ENCODE assay signal across 17 cellular contexts in the genomic region with DNA sequence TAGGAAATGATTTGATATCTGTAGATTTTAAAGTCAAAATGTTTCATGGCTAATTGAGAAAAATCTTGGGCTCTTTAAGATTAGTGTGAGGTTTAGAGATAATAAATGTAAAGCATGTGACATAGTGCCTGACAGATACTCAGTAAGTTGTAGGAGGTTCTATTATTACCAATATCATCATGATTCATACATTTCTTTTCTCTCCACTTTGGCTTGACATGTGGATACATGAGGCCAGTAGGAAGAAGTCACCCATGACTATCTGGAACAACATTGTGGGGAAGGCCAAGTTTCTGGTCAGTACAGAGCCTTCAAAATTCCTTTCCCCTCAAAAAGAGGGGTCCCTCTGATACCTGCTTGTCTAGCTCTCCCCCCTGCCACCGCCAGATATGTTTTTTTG.
A peak's percentile ranks its signal among the peaks of the same experiment; 100 is the strongest.
DNase-seq lines count a peak whose midpoint lies in the region; ATAC-seq and TF ChIP-seq lines count a peak whose summit lies in the region.
"Had no signal": no experiment of that assay in that cellular context is flagged by ENCODE, and none has a peak within 500 bp of the region (broad histone marks: within the 10 kb centered on the region; RNA-seq: fewer than 3 reads in every experiment).

No MANE protein-coding gene starts in this region.

- no peaks in the 10 kb centered on the region for H3K4me1 Mint-ChIP-seq in endothelial cell (ENCODE audit: unreplicated experiment)

- H3K36me3 Mint-ChIP-seq in endothelial cell (ENCODE audit: low read depth, unreplicated experiment): no peaks in the 10 kb centered on the region
- H3K36me3 Mint-ChIP-seq: CD8-positive, alpha-beta T cell had no signal

- no peaks in the 10 kb centered on the region for H3K9me3 Mint-ChIP-seq in endothelial cell (ENCODE audit: unreplicated experiment)
- H3K9me3 Mint-ChIP-seq: CD8-positive, alpha-beta T cell had no signal

- WGBS in mesenchymal stem cell: 100% methylated on average over 1 of the region's 1 CpG
- WGBS in esophagus squamous epithelium, 2 donors: 90 to 100% methylated on average over 1 of the region's 1 CpG
- no CpG with 5 or more reads among the region's 1 CpG for WGBS in neuronal stem cell (ENCODE audit: extremely low coverage in 2 of 2, insufficient read length in 2 of 2, insufficient replicate concordance in 1 of 2), 2 donors

- H4K91ac ChIP-seq in mesenchymal stem cell (ENCODE audit: low read length) (no peak overlapping the region), neuronal stem cell (ENCODE audit: low read depth, low read length, poor library complexity) (no peak overlapping the region)

- TF ChIP-seq CTCF in RWPE2 (IDR thresholded peaks at IDR 0.05; ENCODE audit: poor library complexity, severe bottlenecking) (no peak), epithelial cell of esophagus (IDR thresholded peaks at IDR 0.05; ENCODE audit: insufficient read depth, low read depth, low read length, missing control alignments) (no peak), esophagus squamous epithelium (IDR thresholded peaks at IDR 0.05) (no peak), endothelial cell (IDR thresholded peaks at IDR 0.05; ENCODE audit: unreplicated experiment) (no peak)

- H3K27me3 Mint-ChIP-seq in endothelial cell (ENCODE audit: unreplicated experiment): no peaks in the 10 kb centered on the region

- no peak overlapping the region for H2BK5ac ChIP-seq in mesenchymal stem cell (ENCODE audit: low read depth, low read length, poor library complexity, severe bottlenecking)
- H2BK5ac ChIP-seq in neuronal stem cell (ENCODE audit: low read length): no peak overlapping the region

- H4K8ac ChIP-seq in mesenchymal stem cell (ENCODE audit: low read length) (no peak overlapping the region), neuronal stem cell (ENCODE audit: low read depth, low read length) (no peak overlapping the region)

- intact Hi-C loops in esophagus squamous epithelium (cut with DNase I): no loop called here

- no peaks in the 10 kb centered on the region for H3K27me3 ChIP-seq in RWPE2 (ENCODE audit: insufficient read depth, poor library complexity, severe bottlenecking)
- no peaks in the 10 kb centered on the region for H3K27me3 ChIP-seq in mesenchymal stem cell (ENCODE audit: control insufficient read depth in 1 of 2, insufficient read depth in 1 of 2, low read length in 2 of 2)
- no peaks in the 10 kb centered on the region for H3K27me3 ChIP-seq in esophagus squamous epithelium
- H3K27me3 ChIP-seq in neuronal stem cell (ENCODE audit: control insufficient read depth in 3 of 3, insufficient read depth in 3 of 3, low read depth in 1 of 3, low read length in 3 of 3): no peaks in the 10 kb centered on the region

- H3K4ac ChIP-seq in mesenchymal stem cell (ENCODE audit: low read depth in 1 of 2, low read length in 2 of 2) (no peak overlapping the region), neuronal stem cell (ENCODE audit: low read length) (no peak overlapping the region)

- H3K27ac Mint-ChIP-seq in endothelial cell (ENCODE audit: unreplicated experiment): no peak overlapping the region
- H3K27ac Mint-ChIP-seq: CD8-positive, alpha-beta T cell had no signal

- H2AFZ ChIP-seq in mesenchymal stem cell (ENCODE audit: low read depth, low read length): no peak overlapping the region
- no peak overlapping the region for H2AFZ ChIP-seq in neuronal stem cell (ENCODE audit: low read length)

- TF ChIP-seq POLR2A in esophagus squamous epithelium (IDR thresholded peaks at IDR 0.05): no peak

- DNase-seq in Caki2 (ENCODE audit: low read depth): peak; percentile 35
- DNase-seq in RWPE2 (ENCODE audit: low spot score): no peak
- peak; percentile 74 for DNase-seq in epithelial cell of esophagus (ENCODE audit: low read depth)
- DNase-seq in mesenchymal stem cell: no peak
- DNase-seq in esophagus squamous epithelium (lab: John Stamatoyannopoulos, UW): no peak
- DNase-seq in endothelial cell (ENCODE audit: low spot score): no peak
- no peak for DNase-seq in neuronal stem cell (ENCODE audit: low spot score)
- DNase-seq: CD8-positive, alpha-beta T cell; GOT3; NCI-H1105 treated with DMSO at 0.1 percent for 48 hours; NCI-H1694; NCI-H2081 treated with DMSO at 0.1 percent for 48 hours; NK-92 treated with Interleukin-12 subunit alpha and Interleukin-12 subunit beta, amount 100 ng/mL, for 24 hours had no signal

- no peak overlapping the region for H2BK120ac ChIP-seq in mesenchymal stem cell (ENCODE audit: low read depth, low read length)
- no peak overlapping the region for H2BK120ac ChIP-seq in neuronal stem cell (ENCODE audit: low read depth, low read length)

- H3K36me3 ChIP-seq in RWPE2 (ENCODE audit: low read depth): no peaks in the 10 kb centered on the region
- H3K36me3 ChIP-seq in mesenchymal stem cell (ENCODE audit: control insufficient read depth in 1 of 2, insufficient read depth in 2 of 2, low read depth in 1 of 2, low read length in 2 of 2): no peaks in the 10 kb centered on the region
- H3K36me3 ChIP-seq in esophagus squamous epithelium: no peaks in the 10 kb centered on the region
- no peaks in the 10 kb centered on the region for H3K36me3 ChIP-seq in neuronal stem cell (replicated peaks in 1 of 2; ENCODE audit: control insufficient read depth in 2 of 2, insufficient read depth in 2 of 2, low read length in 2 of 2)
- H3K36me3 ChIP-seq: BLaER1 treated with 17β-estradiol and CSF1 and Interleukin-3, amounts not matched to agents 10 nM and 100 nM had no signal

- H3K23ac ChIP-seq in mesenchymal stem cell (ENCODE audit: low read length in 2 of 2): no peak overlapping the region
- H3K23ac ChIP-seq in neuronal stem cell (ENCODE audit: low read depth, low read length, poor library complexity): no peak overlapping the region

- no peak overlapping the region for H3K4me3 Mint-ChIP-seq in endothelial cell (ENCODE audit: unreplicated experiment)
- H3K4me3 Mint-ChIP-seq: CD8-positive, alpha-beta T cell had no signal

- H3K9ac ChIP-seq in mesenchymal stem cell (ENCODE audit: low read length) (peak overlapping the region; percentile 6), neuronal stem cell (ENCODE audit: low read depth, low read length, poor library complexity) (no peak overlapping the region)
- H3K9ac ChIP-seq: BLaER1 treated with 17β-estradiol and CSF1 and Interleukin-3, amounts not matched to agents 10 nM and 100 nM had no signal

- H2BK12ac ChIP-seq in mesenchymal stem cell (ENCODE audit: low read length in 2 of 2) (no peak overlapping the region), neuronal stem cell (ENCODE audit: low read length) (no peak overlapping the region)

- H3K4me2 ChIP-seq in mesenchymal stem cell (ENCODE audit: low read length, poor library complexity, severe bottlenecking): no peak overlapping the region
- H3K4me2 ChIP-seq in neuronal stem cell (ENCODE audit: insufficient read depth, low read length, poor library complexity, severe bottlenecking): no peak overlapping the region
- H3K4me2 ChIP-seq: BLaER1 treated with 17β-estradiol and CSF1 and Interleukin-3, amounts not matched to agents 10 nM and 100 nM had no signal

- H2AK5ac ChIP-seq in mesenchymal stem cell (ENCODE audit: low read length, severe bottlenecking) (no peak overlapping the region), neuronal stem cell (ENCODE audit: low read depth, low read length) (no peak overlapping the region)

- ATAC-seq in RWPE2 (ENCODE audit: low read depth) (peak; percentile 67), HG03571 (IDR thresholded peaks at IDR 0.05; ENCODE audit: unreplicated experiment) (no peak)
- ATAC-seq: CD8-positive, alpha-beta T cell; HCT116; K562 had no signal

- no peaks in the 10 kb centered on the region for H3K79me1 ChIP-seq in mesenchymal stem cell (replicated peaks; ENCODE audit: low read length, poor library complexity, severe bottlenecking)
- no peaks in the 10 kb centered on the region for H3K79me1 ChIP-seq in neuronal stem cell (ENCODE audit: low read depth, low read length)

- peaks cover 9% of the 10 kb centered on the region for H3K4me1 ChIP-seq in RWPE2 (ENCODE audit: insufficient read depth, poor library complexity, severe bottlenecking)
- H3K4me1 ChIP-seq in mesenchymal stem cell (ENCODE audit: control insufficient read depth, insufficient read depth, low read depth, low read length): no peaks in the 10 kb centered on the region
- H3K4me1 ChIP-seq in esophagus squamous epithelium: no peaks in the 10 kb centered on the region
- H3K4me1 ChIP-seq in neuronal stem cell (ENCODE audit: control insufficient read depth in 2 of 2, insufficient read depth in 1 of 2, low read depth in 1 of 2, low read length in 2 of 2): peaks cover 0 to 2% of the 10 kb centered on the region in 2 donors

- H3K14ac ChIP-seq in mesenchymal stem cell (ENCODE audit: low read length in 2 of 2) (no peak overlapping the region), neuronal stem cell (ENCODE audit: low read length) (no peak overlapping the region)

- in situ Hi-C loops in Caki2 (cut with HindIII; ENCODE audit: low pct_unique_long_range_greater_than_20kb, low sequenced_read_pairs): no loop called here

- no peak overlapping the region for H3K4me3 ChIP-seq in RWPE2 (ENCODE audit: severe bottlenecking)
- no peak overlapping the region for H3K4me3 ChIP-seq in epithelial cell of esophagus (ENCODE audit: low read length)
- no peak overlapping the region for H3K4me3 ChIP-seq in mesenchymal stem cell (ENCODE audit: insufficient read depth in 1 of 2, low read depth in 1 of 2, low read length in 2 of 2)
- H3K4me3 ChIP-seq in esophagus squamous epithelium: no peak overlapping the region
- H3K4me3 ChIP-seq in neuronal stem cell (ENCODE audit: low read length in 2 of 2): no peak overlapping the region
- H3K4me3 ChIP-seq: BLaER1 treated with 17β-estradiol and CSF1 and Interleukin-3, amounts not matched to agents 10 nM and 100 nM; K562 had no signal

- no peak overlapping the region for H3K18ac ChIP-seq in mesenchymal stem cell (ENCODE audit: low read depth in 1 of 2, low read length in 2 of 2)
- no peak overlapping the region for H3K18ac ChIP-seq in neuronal stem cell (ENCODE audit: low read length)

- H3K27ac ChIP-seq in RWPE2 (ENCODE audit: poor library complexity, severe bottlenecking) (no peak overlapping the region), mesenchymal stem cell (ENCODE audit: low read length, poor library complexity, severe bottlenecking) (no peak overlapping the region), esophagus squamous epithelium (no peak overlapping the region), neuronal stem cell (replicated peaks; ENCODE audit: low read length) (no peak overlapping the region)
- H3K27ac ChIP-seq: BLaER1 treated with 17β-estradiol and CSF1 and Interleukin-3, amounts not matched to agents 10 nM and 100 nM had no signal

- H3K9me3 ChIP-seq in RWPE2 (ENCODE audit: severe bottlenecking): no peaks in the 10 kb centered on the region
- no peaks in the 10 kb centered on the region for H3K9me3 ChIP-seq in mesenchymal stem cell (ENCODE audit: control insufficient read depth, low read length)
- no peaks in the 10 kb centered on the region for H3K9me3 ChIP-seq in esophagus squamous epithelium
- no peaks in the 10 kb centered on the region for H3K9me3 ChIP-seq in neuronal stem cell (replicated peaks in 1 of 2; ENCODE audit: control insufficient read depth in 2 of 2, insufficient read depth in 1 of 2, low read depth in 1 of 2, low read length in 2 of 2)
- H3K9me3 ChIP-seq: BLaER1 treated with 17β-estradiol and CSF1 and Interleukin-3, amounts not matched to agents 10 nM and 100 nM had no signal

- H2BK15ac ChIP-seq in mesenchymal stem cell (ENCODE audit: low read depth, poor library complexity, severe bottlenecking) (no peak overlapping the region), neuronal stem cell (ENCODE audit: low read length) (no peak overlapping the region)

Comparison
In these comparisons a context has a peak if more than half of its experiments do, and no peak if none do; other contexts are left out.
1. DNase-seq: peak in Caki2 (single experiment) and epithelial cell of esophagus (single experiment); none in RWPE2 (single experiment), mesenchymal stem cell (single experiment), esophagus squamous epithelium (single experiment), endothelial cell (single experiment) and neuronal stem cell (single experiment).